In the genomic region with DNA sequence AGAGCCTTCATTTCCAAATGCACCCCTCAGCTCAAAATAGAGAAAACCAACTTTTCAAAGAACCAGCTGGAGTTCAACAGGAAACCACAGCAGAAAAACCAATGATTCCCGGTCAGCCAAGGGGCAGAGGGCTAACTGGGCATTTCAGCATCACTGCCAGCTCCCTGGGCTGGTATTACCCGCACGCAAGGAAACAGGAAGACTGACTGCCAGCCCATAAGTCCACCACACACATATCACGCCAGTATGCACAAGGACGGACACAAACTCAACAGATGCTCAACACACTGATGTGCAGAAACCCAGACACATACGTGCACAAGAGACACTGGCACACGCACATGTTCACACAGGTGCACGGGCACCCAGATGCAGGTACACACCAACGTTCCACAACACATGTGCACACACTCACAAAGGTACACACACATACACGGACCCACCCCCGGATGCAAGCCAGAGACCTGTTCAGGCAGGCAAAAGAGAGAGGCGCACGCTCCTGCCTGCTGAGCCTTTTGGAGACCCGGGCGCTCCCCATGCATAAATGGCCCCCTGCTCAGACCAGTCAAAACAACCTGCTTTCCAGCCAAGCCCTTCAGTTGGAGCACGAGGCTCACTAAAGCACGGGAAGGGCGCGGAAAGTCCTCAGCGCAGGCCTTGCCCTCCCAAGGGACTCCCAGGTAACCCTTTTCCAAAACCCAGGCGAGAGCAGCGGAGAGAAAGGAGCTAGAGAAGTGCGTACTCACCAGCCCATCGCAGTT, we compare ENCODE assay signal across 10 cellular contexts. TPM values are rescaled to one million over a fixed set of nuclear protein-coding genes. Genes with fewer than 3 reads are reported as not detected.
DNase-seq lines count a peak whose midpoint lies in the region; ATAC-seq and TF ChIP-seq lines count a peak whose summit lies in the region.
"Had no signal": no experiment of that assay in that cellular context is flagged by ENCODE, and none has a peak within 500 bp of the region (broad histone marks: within the 10 kb centered on the region; RNA-seq: fewer than 3 reads in every experiment).

No MANE protein-coding gene starts in this region.

- H3K18ac ChIP-seq in trophoblast cell (ENCODE audit: low read length): no peak overlapping the region

- peaks cover 52% of the 10 kb centered on the region for H3K27me3 ChIP-seq in CD4-positive, alpha-beta T cell (ENCODE audit: control insufficient read depth, insufficient read depth, low read length)
- no peaks in the 10 kb centered on the region for H3K27me3 ChIP-seq in SJSA1 (replicated peaks)
- H3K27me3 ChIP-seq in trophoblast cell (ENCODE audit: insufficient read depth, low read length): peaks cover 8% of the 10 kb centered on the region
- no peaks in the 10 kb centered on the region for H3K27me3 ChIP-seq in thyroid gland

- peaks cover 3% of the 10 kb centered on the region for H3K79me2 ChIP-seq in trophoblast cell (ENCODE audit: control insufficient read depth, insufficient read depth, low read length, poor library complexity)

- H3K27ac ChIP-seq in CD4-positive, alpha-beta T cell (ENCODE audit: low read depth, low read length): no peak overlapping the region
- H3K27ac ChIP-seq in SJSA1: no peak overlapping the region
- H3K27ac ChIP-seq in trophoblast cell (ENCODE audit: low read depth, low read length): no peak overlapping the region
- no peak overlapping the region for H3K27ac ChIP-seq in thyroid gland

- H3K4me1 Mint-ChIP-seq in CD4-positive, alpha-beta T cell (ENCODE audit: low read depth): peaks cover 16% of the 10 kb centered on the region
- peaks cover 12% of the 10 kb centered on the region for H3K4me1 Mint-ChIP-seq in glutamatergic neuron (ENCODE audit: low read depth, unreplicated experiment)
- H3K4me1 Mint-ChIP-seq in activated T-helper 2 cell treated with anti-CD3 and anti-CD28 coated beads, Interferon-gamma antibody, Interleukin-2, Interleukin-4, amounts not matched to agents 10 μg/mL and 5 μg/mL and 100 μg/mL, durations not matched to agents 14 hours and 24 hours and 36 hours (ENCODE audit: low read depth): no peaks in the 10 kb centered on the region

- no peak for ATAC-seq in CD4-positive, alpha-beta T cell (ENCODE audit: poor library complexity)
- ATAC-seq in GM19324 (IDR thresholded peaks at IDR 0.05; ENCODE audit: low FRiP score, unreplicated experiment) (no peak), GM18907 (IDR thresholded peaks at IDR 0.05; ENCODE audit: unreplicated experiment) (no peak)

- H4K12ac ChIP-seq in trophoblast cell (ENCODE audit: low read depth, low read length): no peak overlapping the region

- H3K79me1 ChIP-seq in trophoblast cell (ENCODE audit: low read length): peaks cover 13% of the 10 kb centered on the region

- H3K4me3 Mint-ChIP-seq in CD4-positive, alpha-beta T cell: peak overlapping the region; percentile 25
- peak overlapping the region; percentile 89 for H3K4me3 Mint-ChIP-seq in glutamatergic neuron (ENCODE audit: unreplicated experiment)
- no peak overlapping the region for H3K4me3 Mint-ChIP-seq in activated T-helper 2 cell treated with anti-CD3 and anti-CD28 coated beads, Interferon-gamma antibody, Interleukin-2, Interleukin-4, amounts not matched to agents 10 μg/mL and 5 μg/mL and 100 μg/mL, durations not matched to agents 14 hours and 24 hours and 36 hours (ENCODE audit: low read depth)

- no peak overlapping the region for H2BK120ac ChIP-seq in trophoblast cell (ENCODE audit: insufficient read depth, low read length, poor library complexity)

- intact Hi-C loops in CD4-positive, alpha-beta T cell (cut with DNase I, micrococcal nuclease): no loop called here
- intact Hi-C loops in activated T-helper 2 cell treated with anti-CD3 and anti-CD28 coated beads, Interferon-gamma antibody, Interleukin-2, Interleukin-4, amounts not matched to agents 10 μg/mL and 5 μg/mL and 100 μg/mL, durations not matched to agents 14 hours and 24 hours and 36 hours (cut with micrococcal nuclease): no loop called here
- intact Hi-C loops in thyroid gland (cut with DNase I): no loop called here

- H3K4me1 ChIP-seq in SJSA1 (replicated peaks) (peaks cover 19% of the 10 kb centered on the region), trophoblast cell (ENCODE audit: control insufficient read depth in 1 of 2, insufficient read depth in 2 of 2, low read length in 2 of 2) (peaks cover 10 to 30% of the 10 kb centered on the region in 2 experiments), thyroid gland (peaks cover 8 to 13% of the 10 kb centered on the region in 2 donors)

- no peak for TF ChIP-seq CTCF in CD4-positive, alpha-beta T cell (IDR thresholded peaks at IDR 0.05)
- TF ChIP-seq CTCF in glutamatergic neuron (IDR thresholded peaks at IDR 0.05; ENCODE audit: partially characterized antibody, unreplicated experiment): no peak
- no peak for TF ChIP-seq CTCF in thyroid gland (IDR thresholded peaks at IDR 0.05)

- H3K4me2 ChIP-seq in trophoblast cell (ENCODE audit: low read length): peak overlapping the region; percentile 59

- H3K27me3 Mint-ChIP-seq in CD4-positive, alpha-beta T cell: peaks cover 62% of the 10 kb centered on the region
- H3K27me3 Mint-ChIP-seq in glutamatergic neuron (ENCODE audit: unreplicated experiment): peaks cover 25% of the 10 kb centered on the region
- H3K27me3 Mint-ChIP-seq in activated T-helper 2 cell treated with anti-CD3 and anti-CD28 coated beads, Interferon-gamma antibody, Interleukin-2, Interleukin-4, amounts not matched to agents 10 μg/mL and 5 μg/mL and 100 μg/mL, durations not matched to agents 14 hours and 24 hours and 36 hours (ENCODE audit: low read depth): peaks cover 47% of the 10 kb centered on the region

- CTCF ChIA-PET in CD4-positive, alpha-beta T cell (lab: Charles Lee): no interaction called here

- H3K9me3 Mint-ChIP-seq in CD4-positive, alpha-beta T cell: no peaks in the 10 kb centered on the region
- peaks cover 15% of the 10 kb centered on the region for H3K9me3 Mint-ChIP-seq in glutamatergic neuron (ENCODE audit: unreplicated experiment)
- H3K9me3 Mint-ChIP-seq in activated T-helper 2 cell treated with anti-CD3 and anti-CD28 coated beads, Interferon-gamma antibody, Interleukin-2, Interleukin-4, amounts not matched to agents 10 μg/mL and 5 μg/mL and 100 μg/mL, durations not matched to agents 14 hours and 24 hours and 36 hours: no peaks in the 10 kb centered on the region

- no peak overlapping the region for H2BK12ac ChIP-seq in trophoblast cell (ENCODE audit: low read length)

- H3K36me3 ChIP-seq in SJSA1: no peaks in the 10 kb centered on the region
- H3K36me3 ChIP-seq in trophoblast cell (ENCODE audit: control insufficient read depth in 1 of 2, insufficient read depth in 2 of 2, low read length in 2 of 2): peaks cover 0 to 7% of the 10 kb centered on the region in 2 experiments
- no peaks in the 10 kb centered on the region for H3K36me3 ChIP-seq in thyroid gland

- no peak for DNase-seq in CD4-positive, alpha-beta T cell
- no peak for DNase-seq in SJSA1 (ENCODE audit: low read depth in 1 of 2, low spot score in 2 of 2)
- no peak for DNase-seq in glutamatergic neuron
- DNase-seq in trophoblast cell: no peak
- no peak for DNase-seq in activated T-helper 2 cell treated with anti-CD3 and anti-CD28 coated beads, Interferon-gamma antibody, Interleukin-2, Interleukin-4, amounts not matched to agents 10 μg/mL and 5 μg/mL and 100 μg/mL, durations not matched to agents 14 hours and 24 hours and 36 hours (ENCODE audit: low spot score)
- no peak for DNase-seq in thyroid gland
- DNase-seq: activated CD4-positive, CD25-positive, alpha-beta regulatory T cell; NCI-H446 treated with DMSO at 0.1 percent for 48 hours had no signal

- H3K27ac Mint-ChIP-seq in CD4-positive, alpha-beta T cell: no peak overlapping the region
- peak overlapping the region; percentile 34 for H3K27ac Mint-ChIP-seq in glutamatergic neuron (ENCODE audit: unreplicated experiment)
- no peak overlapping the region for H3K27ac Mint-ChIP-seq in activated T-helper 2 cell treated with anti-CD3 and anti-CD28 coated beads, Interferon-gamma antibody, Interleukin-2, Interleukin-4, amounts not matched to agents 10 μg/mL and 5 μg/mL and 100 μg/mL, durations not matched to agents 14 hours and 24 hours and 36 hours

- TF ChIP-seq POLR2A in thyroid gland (IDR thresholded peaks at IDR 0.05): no peak

- no peaks in the 10 kb centered on the region for H3K9me3 ChIP-seq in CD4-positive, alpha-beta T cell (ENCODE audit: control insufficient read depth, low read length)
- H3K9me3 ChIP-seq in SJSA1 (replicated peaks): peaks cover 34% of the 10 kb centered on the region
- H3K9me3 ChIP-seq in trophoblast cell (ENCODE audit: insufficient read depth, low read depth, low read length): peaks cover 4% of the 10 kb centered on the region
- H3K9me3 ChIP-seq in thyroid gland: no peaks in the 10 kb centered on the region

- H2BK5ac ChIP-seq in trophoblast cell (ENCODE audit: low read depth, low read length, poor library complexity): no peak overlapping the region

- H4K91ac ChIP-seq in trophoblast cell (ENCODE audit: low read depth, low read length): no peak overlapping the region

- H4K8ac ChIP-seq in trophoblast cell (ENCODE audit: low read depth, low read length): no peak overlapping the region

- peak overlapping the region; percentile 44 for H3K9ac ChIP-seq in trophoblast cell (ENCODE audit: low read length)

- POLR2A ChIA-PET in CD4-positive, alpha-beta T cell (lab: Charles Lee): no interaction called here

- H3K14ac ChIP-seq in trophoblast cell (ENCODE audit: low read length): no peak overlapping the region

- no CpG with 5 or more reads among the region's 24 CpGs for WGBS in trophoblast cell (ENCODE audit: extremely low coverage, insufficient coverage, insufficient read length)
- WGBS in thyroid gland, 2 donors: 17 to 38% methylated on average over 11 to 14 of the region's 24 CpGs

- H3K23ac ChIP-seq in trophoblast cell (ENCODE audit: low read length): no peak overlapping the region

- no peak overlapping the region for H2AFZ ChIP-seq in trophoblast cell (ENCODE audit: insufficient read depth, low read length, poor library complexity)

- H3K4me3 ChIP-seq in SJSA1 (peak overlapping the region; percentile 49), trophoblast cell (ENCODE audit: low read depth, low read length) (peak overlapping the region; percentile 80), thyroid gland (replicated peaks in 1 of 3) (no peak overlapping the region)

- H2AK5ac ChIP-seq in trophoblast cell (ENCODE audit: low read length): no peak overlapping the region

- no peaks in the 10 kb centered on the region for H3K36me3 Mint-ChIP-seq in CD4-positive, alpha-beta T cell (ENCODE audit: low read depth)
- H3K36me3 Mint-ChIP-seq in glutamatergic neuron (ENCODE audit: unreplicated experiment): no peaks in the 10 kb centered on the region
- no peaks in the 10 kb centered on the region for H3K36me3 Mint-ChIP-seq in activated T-helper 2 cell treated with anti-CD3 and anti-CD28 coated beads, Interferon-gamma antibody, Interleukin-2, Interleukin-4, amounts not matched to agents 10 μg/mL and 5 μg/mL and 100 μg/mL, durations not matched to agents 14 hours and 24 hours and 36 hours (ENCODE audit: low read depth)

- no peak overlapping the region for H3K4ac ChIP-seq in trophoblast cell (ENCODE audit: low read depth, low read length)

RNA-seq across cellular contexts. Expression of gene ADAMTS2, which starts 2.1 kb away (rescaled TPM):
- total RNA-seq in CD4-positive, alpha-beta T cell: not detected
- total RNA-seq in SJSA1 (2014; rRNA removed; shearing (Covaris generic)): 1.4 and 4.9 TPM in 2 replicates
- total RNA-seq in glutamatergic neuron (ENCODE audit: unreplicated experiment) (23.5 TPM), thyroid gland (10 to 100 TPM in 1 of 4 donors, 1 to 10 TPM in 3; 3.5 to 16.2 (median 7.3) TPM)
- 26.0 and 27.6 TPM in 2 replicates for polyA plus RNA-seq in trophoblast cell (2013)
- not detected in 2 replicates for total RNA-seq in activated T-helper 2 cell treated with anti-CD3 and anti-CD28 coated beads, Interferon-gamma antibody, Interleukin-2, Interleukin-4, amounts not matched to agents 10 μg/mL and 5 μg/mL and 100 μg/mL, durations not matched to agents 14 hours and 24 hours and 36 hours

Comparison
In these comparisons a context has a peak if more than half of its experiments do, and no peak if none do; other contexts are left out.
1. H3K4me3 ChIP-seq: peak in SJSA1 (single experiment) and trophoblast cell (single experiment); none in thyroid gland (0 of 3).